ENCODE assay signal across 1 cellular context in the genomic region with DNA sequence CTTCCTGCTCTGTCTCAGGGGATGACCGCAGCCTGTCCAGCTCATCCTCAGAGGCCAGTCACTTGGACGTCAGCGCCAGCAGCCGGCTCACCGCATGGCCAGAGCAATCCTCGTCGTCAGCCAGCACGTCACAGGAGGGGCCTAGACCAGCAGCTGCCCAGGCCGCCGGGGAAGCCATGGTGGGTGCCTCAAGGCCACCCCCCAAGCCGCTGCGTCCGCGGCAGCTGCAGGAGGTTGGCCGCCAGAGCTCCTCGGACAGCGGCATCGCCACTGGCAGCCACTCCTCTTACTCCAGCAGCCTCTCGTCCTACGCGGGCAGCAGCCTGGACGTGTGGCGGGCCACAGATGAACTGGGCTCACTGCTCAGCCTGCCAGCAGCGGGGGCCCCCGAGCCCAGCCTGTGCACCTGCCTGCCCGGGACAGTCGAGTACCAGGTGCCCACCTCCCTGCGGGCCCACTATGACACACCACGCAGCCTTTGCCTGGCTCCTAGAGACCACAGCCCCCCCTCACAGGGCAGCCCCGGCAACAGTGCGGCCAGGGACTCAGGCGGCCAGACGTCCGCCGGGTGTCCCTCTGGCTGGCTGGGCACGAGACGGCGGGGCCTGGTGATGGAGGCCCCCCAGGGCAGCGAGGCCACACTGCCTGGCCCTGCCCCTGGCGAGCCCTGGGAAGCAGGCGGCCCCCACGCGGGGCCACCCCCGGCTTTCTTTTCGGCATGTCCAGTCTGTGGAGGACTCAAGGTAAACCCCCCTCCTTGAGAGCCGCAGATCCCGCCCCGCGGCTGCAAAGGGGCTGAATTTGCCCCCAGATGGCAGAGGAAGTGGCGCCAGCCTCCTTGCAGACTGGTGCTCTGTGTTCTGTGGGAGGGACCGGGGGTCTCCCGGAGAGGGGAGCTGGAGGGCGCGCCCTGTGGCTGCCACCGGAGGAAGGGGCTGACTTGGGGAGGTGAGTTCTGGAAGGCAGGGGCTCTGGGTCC.
A peak's percentile ranks its signal among the peaks of the same experiment; 100 is the strongest.
TF ChIP-seq lines count a peak whose summit lies in the region.

No MANE protein-coding gene starts in this region.

TF ChIP-seq in HepG2, 621 proteins besides CTCF, POLR2A, EP300 and RAD21:
- TF ChIP-seq ZNF678 (CRISPR knock-in tag; IDR thresholded peaks at IDR 0.05) (no peak), AGO1 (IDR thresholded peaks at IDR 0.05; ENCODE audit: low read depth, low read length, poor library complexity, severe bottlenecking) (peak; percentile 31), ZNF329 (CRISPR knock-in tag; IDR thresholded peaks at IDR 0.05; ENCODE audit: low read depth) (no peak), ZNF17 (CRISPR knock-in tag; IDR thresholded peaks at IDR 0.05) (0 out of 2 replicates have a peak, but pooled peaks have one; percentile 40)
- TF ChIP-seq, protein P1, sequence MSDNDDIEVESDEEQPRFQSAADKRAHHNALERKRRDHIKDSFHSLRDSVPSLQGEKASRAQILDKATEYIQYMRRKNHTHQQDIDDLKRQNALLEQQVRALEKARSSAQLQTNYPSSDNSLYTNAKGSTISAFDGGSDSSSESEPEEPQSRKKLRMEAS (IDR thresholded peaks at IDR 0.05), result no peak
